ENCODE assay signal across 12 cellular contexts in genomic region chr12:93723568-93723930, GRCh38.
"Had no signal": no experiment of that assay in that cellular context is flagged by ENCODE, and none has a peak within 500 bp of the region (broad histone marks: within the 10 kb centered on the region; RNA-seq: fewer than 3 reads in every experiment).

No MANE protein-coding gene starts in this region.

- H3K4me3 ChIP-seq: adrenal gland, cardiac muscle cell, sigmoid colon, upper lobe of right lung had no signal

- H3K9me3 ChIP-seq: adrenal gland had no signal

- DNase-seq: activated B cell treated with CpG ODN at 0.5 μM for 24 hours; activated CD4-positive, alpha-beta memory T cell treated with anti-CD3 and anti-CD28 coated beads for 36 hours; activated CD4-positive, alpha-beta T cell treated with anti-CD3 and anti-CD28 coated beads for 4 hours; activated gamma-delta T cell treated with Interleukin-2 at 50 U/mL for 16 hours; activated T-cell treated with anti-CD3 and anti-CD28 coated beads for 4 hours; effector memory CD8-positive, alpha-beta T cell; sigmoid colon; stimulated activated naive B cell treated with anti-CD40 and anti-IgM and Interleukin-4, amounts not matched to agents 10 μg/mL and 1 μg/mL and 100 μg/mL, for 72 hours; upper lobe of right lung had no signal

- H3K27ac ChIP-seq: adrenal gland, cardiac muscle cell, upper lobe of right lung had no signal

- ATAC-seq: activated naive CD4-positive, alpha-beta T cell treated with anti-CD3 and anti-CD28 coated beads, Interleukin-2, amount 50 U/mL, for 72 hours; effector memory CD8-positive, alpha-beta T cell; upper lobe of right lung had no signal

- H3K36me3 ChIP-seq: adrenal gland, cardiac muscle cell, sigmoid colon, upper lobe of right lung had no signal

- H3K27me3 ChIP-seq: adrenal gland, cardiac muscle cell, sigmoid colon, upper lobe of right lung had no signal

- H3K4me1 ChIP-seq: upper lobe of right lung had no signal
